In genomic region chr14:75615200-75615599, GRCh38 we compare ENCODE assay signal across 13 cellular contexts. TPM values are rescaled to one million over a fixed set of nuclear protein-coding genes. Genes with fewer than 3 reads are reported as not detected.
DNase-seq lines count a peak whose midpoint lies in the region; ATAC-seq, FAIRE-seq and TF ChIP-seq lines count a peak whose summit lies in the region.
"Had no signal": no experiment of that assay in that cellular context is flagged by ENCODE, and none has a peak within 500 bp of the region (broad histone marks: within the 10 kb centered on the region; RNA-seq: fewer than 3 reads in every experiment).

No MANE protein-coding gene starts in this region.

- DNase-seq in GM18507 (ENCODE audit: extremely low spot score, insufficient read length, low read depth) (peak; percentile 17), OCI-M1 (lab: John Stamatoyannopoulos, UW) (peak; percentile 3), left cardiac atrium (no peak), spleen (peak; percentile 75)
- DNase-seq: activated CD4-positive, alpha-beta T cell treated with anti-CD3 and anti-CD28 coated beads, Interleukin-2, amount 50 U/mL, for 4 hours; activated effector memory CD4-positive, alpha-beta T cell treated with anti-CD3 and anti-CD28 coated beads, Interleukin-2, amount 50 U/mL, for 16 hours; NCI-H1436 had no signal

- peak; percentile 27 to 83 for ATAC-seq in left cardiac atrium
- ATAC-seq in GM18870 (IDR thresholded peaks at IDR 0.05; ENCODE audit: unreplicated experiment), result no peak
- ATAC-seq in HG03571 (IDR thresholded peaks at IDR 0.05; ENCODE audit: unreplicated experiment), result no peak
- no peak for ATAC-seq in GM18505 (IDR thresholded peaks at IDR 0.05; ENCODE audit: unreplicated experiment)
- no peak for ATAC-seq in GM18873 (IDR thresholded peaks at IDR 0.05; ENCODE audit: low FRiP score, unreplicated experiment)
- ATAC-seq: GM23338, T-cell had no signal

- no peaks in the 10 kb centered on the region for H3K9me3 ChIP-seq in spleen

- intact Hi-C loops in left cardiac atrium (cut with DNase I) (no loop called here), spleen (cut with DNase I; ENCODE audit: low total_unique reads) (no loop called here)

- FAIRE-seq in GM18507 (lab: Jason Lieb, UNC), result peak; percentile 63

- TF ChIP-seq POLR2A in spleen (IDR thresholded peaks at IDR 0.05), result no peak
- TF ChIP-seq POLR2A in GM18505 (IDR thresholded peaks at IDR 0.05; ENCODE audit: borderline replicate concordance, extremely low read depth, insufficient read depth, insufficient read length), result no peak

- H3K27ac ChIP-seq in spleen, result peak overlapping the region in 7 of 8 donors; percentile 15 to 86 (median 74)

- no peaks in the 10 kb centered on the region for H3K27me3 ChIP-seq in spleen (replicated peaks in 1 of 7)

- no peak for TF ChIP-seq CTCF in spleen (IDR thresholded peaks at IDR 0.05 in 8 of 11, conservative IDR thresholded peaks at IDR 0.05 in 3 of 11)

- WGBS in spleen, 5 donors, result 34 to 64% (median 41%) methylated on average over 4 of the region's 4 CpGs

- no peaks in the 10 kb centered on the region for H3K36me3 ChIP-seq in spleen

- H3K4me1 ChIP-seq in spleen, result peaks cover 0 to 50% (median 20%) of the 10 kb centered on the region in 6 donors

- no peak overlapping the region for H3K4me3 ChIP-seq in spleen
- H3K4me3 ChIP-seq: GM23338 had no signal

RNA-seq across cellular contexts. Expression of gene FLVCR2, which starts 36.8 kb away (rescaled TPM):
- total RNA-seq in left cardiac atrium, result 1 to 10 TPM; 1.8 TPM
- 10 to 100 TPM; 20.5 to 47.9 (median 35.5) TPM for total RNA-seq in spleen
- 1 to 10 TPM; 4.8 to 5.5 (median 5.0) TPM for polyA plus RNA-seq in spleen

RNA-seq across cellular contexts. Expression of gene ERG28, which starts 45.5 kb away (rescaled TPM):
- total RNA-seq in left cardiac atrium, result 1 to 10 TPM; 8.8 to 9.0 TPM
- 1 to 10 TPM; 6.1 to 8.6 (median 7.1) TPM for total RNA-seq in spleen
- polyA plus RNA-seq in spleen, result 10 to 100 TPM in 1 of 3 donors, 1 to 10 TPM in 2; 8.7 to 11.1 (median 9.4) TPM

RNA-seq across cellular contexts. Expression of gene TTLL5, which starts 45.8 kb away (rescaled TPM):
- total RNA-seq in left cardiac atrium (10 to 100 TPM; 18.1 to 21.1 TPM), spleen (10 to 100 TPM; 23.5 to 44.1 (median 36.2) TPM)
- polyA plus RNA-seq in spleen, result 1 to 10 TPM; 4.5 to 7.1 (median 5.8) TPM

Comparison
In these comparisons a context has a peak if more than half of its experiments do, and no peak if none do; other contexts are left out.
1. ATAC-seq: peak in left cardiac atrium (2 of 2); none in GM18870 (single experiment), HG03571 (single experiment), GM18505 (single experiment) and GM18873 (single experiment).
2. RNA of gene FLVCR2, which starts 36.8 kb away (total RNA-seq): 20.5 to 47.9 TPM in spleen; 1.8 TPM in left cardiac atrium; every median in the first group is over 4 times any median in the second.